ENCODE assay signal across 23 cellular contexts in genomic region chr16:17104654-17105053, GRCh38.
A peak's percentile ranks its signal among the peaks of the same experiment; 100 is the strongest.
DNase-seq lines count a peak whose midpoint lies in the region; ATAC-seq, FAIRE-seq and TF ChIP-seq lines count a peak whose summit lies in the region.
"Had no signal": no experiment of that assay in that cellular context is flagged by ENCODE, and none has a peak within 500 bp of the region (broad histone marks: within the 10 kb centered on the region; RNA-seq: fewer than 3 reads in every experiment).

No MANE protein-coding gene starts in this region.

- peak overlapping the region; percentile 24 for H2AK5ac ChIP-seq in neuronal stem cell (ENCODE audit: low read depth, low read length)
- H2AK5ac ChIP-seq in trophoblast cell (ENCODE audit: low read length): no peak overlapping the region

- H3K4me1 ChIP-seq in neuronal stem cell (ENCODE audit: control insufficient read depth in 2 of 2, insufficient read depth in 1 of 2, low read depth in 1 of 2, low read length in 2 of 2) (peaks cover 26 to 28% of the 10 kb centered on the region in 2 donors), trophoblast cell (ENCODE audit: control insufficient read depth in 1 of 2, insufficient read depth in 2 of 2, low read length in 2 of 2) (no peaks in the 10 kb centered on the region), HepG2 (ENCODE audit: insufficient read depth, low read length) (no peaks in the 10 kb centered on the region)
- H3K4me1 ChIP-seq: psoas muscle, sigmoid colon had no signal

- H2BK5ac ChIP-seq in neuronal stem cell (ENCODE audit: low read length): no peak overlapping the region
- no peak overlapping the region for H2BK5ac ChIP-seq in trophoblast cell (ENCODE audit: low read depth, low read length, poor library complexity)

- H4K20me1 ChIP-seq in HepG2 (ENCODE audit: insufficient read depth, low read length): no peaks in the 10 kb centered on the region

- H3K9me3 ChIP-seq in neuronal stem cell (replicated peaks in 1 of 2; ENCODE audit: control insufficient read depth in 2 of 2, insufficient read depth in 1 of 2, low read depth in 1 of 2, low read length in 2 of 2): no peaks in the 10 kb centered on the region
- peaks cover 2% of the 10 kb centered on the region for H3K9me3 ChIP-seq in trophoblast cell (ENCODE audit: insufficient read depth, low read depth, low read length)
- H3K9me3 ChIP-seq in HepG2 (ENCODE audit: low read length): 0 out of 2 replicates have a peak, but pooled peaks cover 4% of the 10 kb centered on the region
- H3K9me3 ChIP-seq: psoas muscle, sigmoid colon had no signal

- H3K79me2 ChIP-seq in trophoblast cell (ENCODE audit: control insufficient read depth, insufficient read depth, low read length, poor library complexity) (no peaks in the 10 kb centered on the region), HepG2 (ENCODE audit: insufficient read depth, low read length) (no peaks in the 10 kb centered on the region)

- no peak for TF ChIP-seq EP300 in HepG2 (IDR thresholded peaks at IDR 0.05; ENCODE audit: low read depth in 2 of 2, low read length in 2 of 2)
- TF ChIP-seq EP300 in HepG2 (CRISPR knock-in tag; IDR thresholded peaks at IDR 0.05; ENCODE audit: borderline replicate concordance): no peak

- no peaks in the 10 kb centered on the region for H3K36me3 ChIP-seq in neuronal stem cell (replicated peaks in 1 of 2; ENCODE audit: control insufficient read depth in 2 of 2, insufficient read depth in 2 of 2, low read length in 2 of 2)
- H3K36me3 ChIP-seq in trophoblast cell (ENCODE audit: control insufficient read depth in 1 of 2, insufficient read depth in 2 of 2, low read length in 2 of 2): peaks cover 4% of the 10 kb centered on the region in 2 experiments
- no peaks in the 10 kb centered on the region for H3K36me3 ChIP-seq in HepG2 (replicated peaks in 1 of 2; ENCODE audit: control insufficient read depth in 1 of 2, insufficient read depth in 2 of 2, low read length in 2 of 2)
- H3K36me3 ChIP-seq: cardiac muscle cell had no signal

- H3K27me3 Mint-ChIP-seq in activated CD4-positive, alpha-beta T cell treated with anti-CD3 and anti-CD28 coated beads for 36 hours: no peaks in the 10 kb centered on the region
- H3K27me3 Mint-ChIP-seq in effector memory CD8-positive, alpha-beta T cell: no peaks in the 10 kb centered on the region
- H3K27me3 Mint-ChIP-seq: CD4-positive, CD25-positive, alpha-beta regulatory T cell had no signal

- no peak for TF ChIP-seq CTCF in HepG2 (CRISPR knock-in tag; IDR thresholded peaks at IDR 0.05)

- no peak overlapping the region for H2BK120ac ChIP-seq in neuronal stem cell (ENCODE audit: low read depth, low read length)
- no peak overlapping the region for H2BK120ac ChIP-seq in trophoblast cell (ENCODE audit: insufficient read depth, low read length, poor library complexity)

- H3K4ac ChIP-seq in neuronal stem cell (ENCODE audit: low read length): no peak overlapping the region
- H3K4ac ChIP-seq in trophoblast cell (ENCODE audit: low read depth, low read length): no peak overlapping the region

- ATAC-seq in activated CD4-positive, alpha-beta T cell treated with anti-CD3 and anti-CD28 coated beads for 36 hours: no peak
- ATAC-seq in effector memory CD8-positive, alpha-beta T cell (replicated peaks): peak; percentile 54
- ATAC-seq in HepG2: no peak
- ATAC-seq: psoas muscle had no signal

- H3K14ac ChIP-seq in neuronal stem cell (ENCODE audit: low read length) (no peak overlapping the region), trophoblast cell (ENCODE audit: low read length) (no peak overlapping the region)

- H3K27ac ChIP-seq in neuronal stem cell (replicated peaks; ENCODE audit: low read length) (no peak overlapping the region), trophoblast cell (ENCODE audit: low read depth, low read length) (no peak overlapping the region), HepG2 (ENCODE audit: extremely low read length, insufficient read depth, low read length) (no peak overlapping the region)
- H3K27ac ChIP-seq: cardiac muscle cell, coronary artery, psoas muscle, sigmoid colon, tibial nerve had no signal

- H3K4me2 ChIP-seq in neuronal stem cell (ENCODE audit: insufficient read depth, low read length, poor library complexity, severe bottlenecking) (no peak overlapping the region), trophoblast cell (ENCODE audit: low read length) (no peak overlapping the region), HepG2 (ENCODE audit: low read depth, low read length) (no peak overlapping the region)

- no TSS peak for BruUV-seq in HepG2 (replicated peaks; lab: Mats Ljungman, UMichigan)

- peaks cover 3% of the 10 kb centered on the region for H3K79me1 ChIP-seq in neuronal stem cell (ENCODE audit: low read depth, low read length)
- H3K79me1 ChIP-seq in trophoblast cell (ENCODE audit: low read length): no peaks in the 10 kb centered on the region

- TF ChIP-seq POLR2A in HepG2 (IDR thresholded peaks at IDR 0.05; ENCODE audit: insufficient read depth in 1 of 2, low read depth in 2 of 2, low read length in 2 of 2): no peak

- CTCF ChIA-PET in activated CD4-positive, alpha-beta T cell treated with anti-CD3 and anti-CD28 coated beads for 36 hours (lab: Charles Lee): interaction anchor here (1.0 kb wide), 1 partner anchor 15 kb away, joined by 3 read pairs; no protein-coding TSS in a partner anchor
- CTCF ChIA-PET in HepG2 (lab: Yijun Ruan, JAX; ENCODE audit: low intra/inter-chr PET ratio, low total read pairs): no interaction called here

- H2AFZ ChIP-seq in neuronal stem cell (ENCODE audit: low read length): peak overlapping the region; percentile 75
- no peak overlapping the region for H2AFZ ChIP-seq in trophoblast cell (ENCODE audit: insufficient read depth, low read length, poor library complexity)
- H2AFZ ChIP-seq in HepG2 (ENCODE audit: low read length): no peak overlapping the region

- no peak for TF ChIP-seq RAD21 in HepG2 (CRISPR knock-in tag; IDR thresholded peaks at IDR 0.05)

- WGBS in neuronal stem cell (ENCODE audit: extremely low coverage in 2 of 2, insufficient read length in 2 of 2, insufficient replicate concordance in 1 of 2), 2 donors: 100% methylated on average over 2 of the region's 5 CpGs; no CpG with 5 or more reads in 1 of the 2 donors
- 100% methylated on average over 2 of the region's 5 CpGs for WGBS in trophoblast cell (ENCODE audit: extremely low coverage, insufficient coverage, insufficient read length)
- WGBS in HepG2 (ENCODE audit: low lambda C conversion rate): 2% methylated on average over 5 of the region's 5 CpGs

- H3K36me3 Mint-ChIP-seq in activated CD4-positive, alpha-beta T cell treated with anti-CD3 and anti-CD28 coated beads for 36 hours (ENCODE audit: low read depth): no peaks in the 10 kb centered on the region
- peaks cover 2% of the 10 kb centered on the region for H3K36me3 Mint-ChIP-seq in effector memory CD8-positive, alpha-beta T cell (ENCODE audit: insufficient read depth)

- no peak overlapping the region for H4K91ac ChIP-seq in neuronal stem cell (ENCODE audit: low read depth, low read length, poor library complexity)
- no peak overlapping the region for H4K91ac ChIP-seq in trophoblast cell (ENCODE audit: low read depth, low read length)

- H3K4me3 ChIP-seq in neuronal stem cell (ENCODE audit: low read length in 2 of 2) (no peak overlapping the region), trophoblast cell (ENCODE audit: low read depth, low read length) (no peak overlapping the region), HepG2 (replicated peaks in 1 of 3; ENCODE audit: insufficient read depth in 1 of 3, low read depth in 2 of 3, low read length in 3 of 3) (no peak overlapping the region)
- H3K4me3 ChIP-seq: cardiac muscle cell, coronary artery, psoas muscle, sigmoid colon, tibial nerve had no signal

- H2BK12ac ChIP-seq in neuronal stem cell (ENCODE audit: low read length): peak overlapping the region; percentile 27
- H2BK12ac ChIP-seq in trophoblast cell (ENCODE audit: low read length): no peak overlapping the region

- H2BK15ac ChIP-seq in neuronal stem cell (ENCODE audit: low read length): no peak overlapping the region

- DNase-seq in activated CD4-positive, alpha-beta T cell treated with anti-CD3 and anti-CD28 coated beads for 36 hours: no peak
- DNase-seq in activated CD4-positive, alpha-beta T cell treated with anti-CD3 and anti-CD28 coated beads, Interleukin-2, amount 50 U/mL, for 1 hour: no peak
- DNase-seq in LHCN-M2 (ENCODE audit: low read depth) (peak; percentile 9), neuronal stem cell (ENCODE audit: low spot score) (no peak), trophoblast cell (no peak), HepG2 (ENCODE audit: low spot score) (no peak), NCI-H2227 (lab: John Stamatoyannopoulos, UW; ENCODE audit: unreplicated experiment) (no peak)
- DNase-seq in effector memory CD8-positive, alpha-beta T cell: no peak
- DNase-seq: activated CD4-positive, alpha-beta T cell treated with anti-CD3 and anti-CD28 coated beads for 1 hour; NCI-H1092 treated with DMSO at 0.1 percent for 48 hours; NCI-H187 treated with DMSO at 0.1 percent for 48 hours; NCI-H2171 treated with DMSO at 0.1 percent for 48 hours; NCI-H526 treated with DMSO at 0.1 percent for 48 hours; psoas muscle; SIG-M5; sigmoid colon; SW 1271 had no signal

- H4K8ac ChIP-seq in neuronal stem cell (ENCODE audit: low read depth, low read length): no peak overlapping the region
- H4K8ac ChIP-seq in trophoblast cell (ENCODE audit: low read depth, low read length): no peak overlapping the region

- H3K23ac ChIP-seq in neuronal stem cell (ENCODE audit: low read depth, low read length, poor library complexity): no peak overlapping the region
- H3K23ac ChIP-seq in trophoblast cell (ENCODE audit: low read length): no peak overlapping the region

- H3K27me3 ChIP-seq in neuronal stem cell (ENCODE audit: control insufficient read depth in 3 of 3, insufficient read depth in 3 of 3, low read depth in 1 of 3, low read length in 3 of 3): no peaks in the 10 kb centered on the region
- no peaks in the 10 kb centered on the region for H3K27me3 ChIP-seq in trophoblast cell (ENCODE audit: insufficient read depth, low read length)
- peaks cover 0 to 43% of the 10 kb centered on the region in 2 experiments; a peak in 4 of 5 replicates for H3K27me3 ChIP-seq in HepG2 (ENCODE audit: control insufficient read depth in 1 of 2, insufficient read depth in 2 of 2, low read length in 2 of 2)
- H3K27me3 ChIP-seq: cardiac muscle cell, sigmoid colon, tibial nerve had no signal

- in situ Hi-C loops in HepG2 (cut with HindIII; ENCODE audit: extremely low pct_ligation_motif_present, low pct_unique_long_range_greater_than_20kb): no loop called here

- H3K18ac ChIP-seq in neuronal stem cell (ENCODE audit: low read length) (no peak overlapping the region), trophoblast cell (ENCODE audit: low read length) (no peak overlapping the region)

- no peak overlapping the region for H3K4me3 Mint-ChIP-seq in activated CD4-positive, alpha-beta T cell treated with anti-CD3 and anti-CD28 coated beads for 36 hours
- peak overlapping the region in 1 of 2 donors; percentile 58 for H3K4me3 Mint-ChIP-seq in effector memory CD8-positive, alpha-beta T cell
- H3K4me3 Mint-ChIP-seq: CD4-positive, CD25-positive, alpha-beta regulatory T cell had no signal

- H3K9ac ChIP-seq in neuronal stem cell (ENCODE audit: low read depth, low read length, poor library complexity) (no peak overlapping the region), trophoblast cell (ENCODE audit: low read length) (no peak overlapping the region), HepG2 (ENCODE audit: insufficient read depth, low read depth, low read length) (no peak overlapping the region)

- peaks cover 9% of the 10 kb centered on the region for H3K4me1 Mint-ChIP-seq in activated CD4-positive, alpha-beta T cell treated with anti-CD3 and anti-CD28 coated beads for 36 hours
- H3K4me1 Mint-ChIP-seq in effector memory CD8-positive, alpha-beta T cell (ENCODE audit: low read depth in 2 of 2): peaks cover 6 to 14% of the 10 kb centered on the region in 2 donors

- peak overlapping the region; percentile 32 for H3K27ac Mint-ChIP-seq in activated CD4-positive, alpha-beta T cell treated with anti-CD3 and anti-CD28 coated beads for 36 hours
- peak overlapping the region in 1 of 2 donors; percentile 82 for H3K27ac Mint-ChIP-seq in effector memory CD8-positive, alpha-beta T cell

- H3K9me3 Mint-ChIP-seq in activated CD4-positive, alpha-beta T cell treated with anti-CD3 and anti-CD28 coated beads for 36 hours (ENCODE audit: low read depth): peaks cover 3% of the 10 kb centered on the region
- no peaks in the 10 kb centered on the region for H3K9me3 Mint-ChIP-seq in effector memory CD8-positive, alpha-beta T cell

- POLR2A ChIA-PET in activated CD4-positive, alpha-beta T cell treated with anti-CD3 and anti-CD28 coated beads for 36 hours (lab: Charles Lee): no interaction called here
- POLR2A ChIA-PET in HepG2 (lab: Yijun Ruan, JAX): no interaction called here

- no peak for FAIRE-seq in HepG2 (lab: Jason Lieb, UNC)
- FAIRE-seq: keratinocyte, RCC 7860 had no signal

- intact Hi-C loops in activated CD4-positive, alpha-beta T cell treated with anti-CD3 and anti-CD28 coated beads for 36 hours (cut with DNase I, micrococcal nuclease): no loop called here
- intact Hi-C loops in HepG2 (cut with micrococcal nuclease; ENCODE audit: unreplicated experiment): no loop called here

- H4K12ac ChIP-seq in trophoblast cell (ENCODE audit: low read depth, low read length): no peak overlapping the region
